Comparison of ENCODE assay signal across 18 cellular contexts in genomic region chr17:16129844-16130243, GRCh38.
"Had no signal": no experiment of that assay in that cellular context is flagged by ENCODE, and none has a peak within 500 bp of the region (broad histone marks: within the 10 kb centered on the region; RNA-seq: fewer than 3 reads in every experiment).

No MANE protein-coding gene starts in this region.

- H3K4me1 ChIP-seq: prostate gland had no signal

- H3K4me1 Mint-ChIP-seq: activated naive CD4-positive, alpha-beta T cell treated with anti-CD3 and anti-CD28 coated beads, Interleukin-2, amount 50 U/mL, for 24 hours had no signal

- H3K9me3 ChIP-seq: heart left ventricle, left ventricle myocardium inferior, prostate gland, spleen had no signal

- H3K27ac ChIP-seq: coronary artery, heart left ventricle, left ventricle myocardium inferior, prostate gland, WERI-Rb-1 had no signal

- H3K4me3 ChIP-seq: coronary artery, heart left ventricle, left ventricle myocardium inferior, prostate gland, spleen had no signal

- DNase-seq: activated T-cell treated with anti-CD3 and anti-CD28 coated beads for 4 hours; aorta; caudate nucleus; effector CD4-positive, alpha-beta T cell; heart left ventricle; left ventricle myocardium inferior; spleen; stimulated activated CD4-positive, alpha-beta T cell treated with anti-CD3 and anti-CD28 coated beads, Interleukin-1b, Interleukin-23, amount 100 ng/mL, for 48 hours; stimulated activated naive CD4-positive, alpha-beta T cell; substantia nigra; T-cell; WERI-Rb-1 had no signal

- H3K27ac Mint-ChIP-seq: activated CD4-positive, alpha-beta T cell treated with anti-CD3 and anti-CD28 coated beads, Interleukin-2, amount 10 ng/mL, durations not matched to agents 24 days and 14 days; activated naive CD4-positive, alpha-beta T cell treated with anti-CD3 and anti-CD28 coated beads, Interleukin-2, amount 50 U/mL, for 24 hours; type B pancreatic cell had no signal

- H3K36me3 ChIP-seq: prostate gland had no signal

- H3K9me3 Mint-ChIP-seq: activated CD4-positive, alpha-beta T cell treated with anti-CD3 and anti-CD28 coated beads, Interleukin-2, amount 10 ng/mL, durations not matched to agents 24 days and 14 days; activated naive CD4-positive, alpha-beta T cell treated with anti-CD3 and anti-CD28 coated beads, Interleukin-2, amount 50 U/mL, for 24 hours; T-cell; type B pancreatic cell had no signal

- H3K27me3 ChIP-seq: heart left ventricle, spleen had no signal

- H3K27me3 Mint-ChIP-seq: activated CD4-positive, alpha-beta T cell treated with anti-CD3 and anti-CD28 coated beads, Interleukin-2, amount 10 ng/mL, durations not matched to agents 24 days and 14 days; activated naive CD4-positive, alpha-beta T cell treated with anti-CD3 and anti-CD28 coated beads, Interleukin-2, amount 50 U/mL, for 24 hours; T-cell; type B pancreatic cell had no signal

- ATAC-seq: sciatic nerve, T-cell had no signal

- H3K4me3 Mint-ChIP-seq: activated CD4-positive, alpha-beta T cell treated with anti-CD3 and anti-CD28 coated beads, Interleukin-2, amount 10 ng/mL, durations not matched to agents 24 days and 14 days; activated naive CD4-positive, alpha-beta T cell treated with anti-CD3 and anti-CD28 coated beads, Interleukin-2, amount 50 U/mL, for 24 hours; T-cell; type B pancreatic cell had no signal
